Comparison of ENCODE assay signal across 8 cellular contexts in the genomic region with DNA sequence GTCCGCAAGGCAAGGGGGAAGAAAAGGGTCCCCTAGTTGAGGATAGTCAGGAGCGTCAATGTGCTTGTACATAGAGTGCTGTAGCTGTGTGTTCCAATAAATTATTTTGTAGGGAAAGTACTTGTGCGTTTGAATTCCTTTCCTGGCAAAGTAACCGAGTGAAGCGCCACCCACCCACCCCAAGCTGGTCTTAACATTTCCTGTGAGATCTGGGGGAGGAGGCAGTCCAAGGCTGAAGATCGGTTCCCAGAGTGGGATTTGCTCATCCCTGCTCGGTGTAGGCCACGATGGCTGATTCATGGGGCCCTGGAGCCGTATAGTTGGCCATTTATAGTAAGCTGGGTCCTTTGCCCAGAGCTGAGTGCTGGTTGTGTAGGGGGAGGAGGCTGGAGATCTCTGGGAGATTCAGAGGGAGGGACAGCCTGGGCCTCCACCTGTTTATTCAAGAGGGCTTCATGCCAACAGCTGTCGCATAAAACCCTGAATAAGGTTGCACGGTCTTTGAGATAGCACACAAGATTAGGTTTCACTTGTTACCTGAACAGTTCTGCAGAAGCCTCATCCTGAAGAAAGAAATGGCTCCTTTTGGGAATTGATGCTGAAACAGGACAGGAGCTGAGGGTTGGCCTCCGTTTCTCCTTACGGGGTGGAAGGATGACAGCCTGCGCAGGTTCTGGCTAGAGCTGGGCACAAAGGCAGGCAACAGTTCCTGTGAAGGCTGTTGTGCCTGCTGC. TPM values are rescaled to one million over a fixed set of nuclear protein-coding genes. Genes with fewer than 3 reads are reported as not detected.
A peak's percentile ranks its signal among the peaks of the same experiment; 100 is the strongest.
DNase-seq lines count a peak whose midpoint lies in the region; ATAC-seq and TF ChIP-seq lines count a peak whose summit lies in the region.

No MANE protein-coding gene starts in this region.

- CTCF ChIA-PET in OCI-LY7 (lab: Charles Lee; ENCODE audit: unreplicated experiment) = interaction anchor here (1.4 kb wide), 1 partner anchor 27 kb away, joined by 4 read pairs; no protein-coding TSS in a partner anchor

- DNase-seq in GM03348 (ENCODE audit: low spot score) (peak; percentile 59), OCI-LY7 (ENCODE audit: low spot score) (peak; percentile 44), cardiac fibroblast (ENCODE audit: low read depth in 2 of 2) (peak; percentile 62 to 71), lung microvascular endothelial cell (ENCODE audit: low read depth in 2 of 2) (peak; percentile 48 to 50), transverse colon (peak; percentile 69)

- 7 to 9% methylated on average over 4 to 14 of the region's 14 CpGs for WGBS in transverse colon (ENCODE audit: low coverage in 1 of 2), 2 donors

- no peak for ATAC-seq in GM18867 (IDR thresholded peaks at IDR 0.05; ENCODE audit: unreplicated experiment)
- ATAC-seq in GM18519 (IDR thresholded peaks at IDR 0.05; ENCODE audit: low FRiP score, unreplicated experiment) = no peak

- H3K9me3 ChIP-seq in OCI-LY7 (ENCODE audit: low read length) (no peaks in the 10 kb centered on the region), transverse colon (no peaks in the 10 kb centered on the region)

- TF ChIP-seq CTCF in 22Rv1 (IDR thresholded peaks at IDR 0.05) (no peak), OCI-LY7 (conservative IDR thresholded peaks at IDR 0.05; ENCODE audit: low read length) (no peak), cardiac fibroblast (IDR thresholded peaks at IDR 0.05; ENCODE audit: low read depth, low read length) (no peak), transverse colon (IDR thresholded peaks at IDR 0.05) (no peak)

- intact Hi-C loops in OCI-LY7 (cut with micrococcal nuclease; ENCODE audit: unreplicated experiment) (no loop called here), transverse colon (cut with DNase I; ENCODE audit: low total_unique reads) (loop anchor here (10.0 kb wide), 1 partner anchor 348 kb away; no protein-coding TSS in a partner anchor)

- peak overlapping the region; percentile 85 for H3K4me3 ChIP-seq in OCI-LY7 (ENCODE audit: low read depth, low read length, poor library complexity, severe bottlenecking)
- H3K4me3 ChIP-seq in cardiac fibroblast (replicated peaks in 1 of 2; ENCODE audit: low read depth in 2 of 2, low read length in 2 of 2) = peak overlapping the region; percentile 95
- H3K4me3 ChIP-seq in transverse colon = peak overlapping the region; percentile 93 to 96 (median 94)

- in situ Hi-C loops in transverse colon (cut with MboI; ENCODE audit: low pct_ligation_motif_present in 1 of 4, low pct_unique_long_range_greater_than_20kb in 1 of 4, low sequenced_read_pairs in 3 of 4) = no loop called here

- TF ChIP-seq POLR2A in transverse colon (IDR thresholded peaks at IDR 0.05) = peak; percentile 49

- H3K9me2 ChIP-seq in OCI-LY7 (ENCODE audit: insufficient read depth, low read length) = no peaks in the 10 kb centered on the region

- H3K79me2 ChIP-seq in OCI-LY7 (ENCODE audit: insufficient read depth, low read depth, low read length) = peaks cover 58% of the 10 kb centered on the region

- BruUV-seq in OCI-LY7 (replicated peaks; lab: Mats Ljungman, UMichigan) = no TSS peak

- H3K4me2 ChIP-seq in OCI-LY7 (ENCODE audit: low read length) = peak overlapping the region; percentile 81

- POLR2A ChIA-PET in OCI-LY7 (lab: Charles Lee) = interaction anchor here (1.1 kb wide), 1 partner anchor 65 kb away, joined by 3 read pairs; no protein-coding TSS in a partner anchor

- H3K36me3 ChIP-seq in OCI-LY7 (ENCODE audit: insufficient read depth, low read length) = peaks cover 75% of the 10 kb centered on the region
- H3K36me3 ChIP-seq in transverse colon = peaks cover 0 to 14% (median 9%) of the 10 kb centered on the region in 4 donors

- TF ChIP-seq EP300 in transverse colon (IDR thresholded peaks at IDR 0.05; ENCODE audit: low read depth) = no peak

- H2AFZ ChIP-seq in OCI-LY7 (ENCODE audit: low read length) = no peak overlapping the region

- peaks cover 25% of the 10 kb centered on the region for H4K20me1 ChIP-seq in OCI-LY7 (ENCODE audit: insufficient read depth, low read length)

- peak overlapping the region; percentile 99 for H3K27ac ChIP-seq in 22Rv1
- peak overlapping the region; percentile 89 for H3K27ac ChIP-seq in OCI-LY7 (ENCODE audit: low read depth, low read length, poor library complexity, severe bottlenecking)
- peak overlapping the region; percentile 96 to 100 (median 100) for H3K27ac ChIP-seq in transverse colon

- H3K4me1 ChIP-seq in OCI-LY7 (ENCODE audit: insufficient read depth, low read length, poor library complexity, severe bottlenecking) = peaks cover 70% of the 10 kb centered on the region
- peaks cover 29 to 62% (median 53%) of the 10 kb centered on the region in 4 donors for H3K4me1 ChIP-seq in transverse colon

- H3K27me3 ChIP-seq in transverse colon = no peaks in the 10 kb centered on the region

RNA-seq across cellular contexts. Expression of a gene that starts 2.4 kb away (rescaled TPM):
- 716 and 720 TPM in 2 replicates for total RNA-seq in OCI-LY7 (2014; rRNA removed; shearing (Covaris generic))
- total RNA-seq in OCI-LY7 (2022) (732 and 779 TPM in 2 replicates), lung microvascular endothelial cell (126 and 213 TPM in 2 replicates), transverse colon (100 to 1,000 TPM; 262 to 566 (median 339) TPM)

RNA-seq across cellular contexts. Expression of a gene that starts 9.8 kb away (rescaled TPM):
- 148 and 185 TPM in 2 replicates for total RNA-seq in OCI-LY7 (2014; rRNA removed; shearing (Covaris generic))
- total RNA-seq in OCI-LY7 (2022) (78.6 and 88.1 TPM in 2 replicates), lung microvascular endothelial cell (40.3 and 48.2 TPM in 2 replicates), transverse colon (100 to 1,000 TPM in 2 of 4 donors, 10 to 100 TPM in 2; 20.5 to 153 (median 97.8) TPM)

RNA-seq across cellular contexts. Expression of a gene that starts 20.6 kb away (rescaled TPM):
- total RNA-seq in OCI-LY7 (2014; rRNA removed; shearing (Covaris generic)) = 32.5 and 34.1 TPM in 2 replicates
- total RNA-seq in OCI-LY7 (2022) (51.9 and 55.0 TPM in 2 replicates), lung microvascular endothelial cell (10.5 and 11.6 TPM in 2 replicates), transverse colon (10 to 100 TPM; 11.5 to 31.0 (median 25.6) TPM)

RNA-seq across cellular contexts. Expression of a gene that starts 47.8 kb away (rescaled TPM):
- total RNA-seq in OCI-LY7 (2014; rRNA removed; shearing (Covaris generic)) = 0.03 TPM in 2 replicates
- total RNA-seq in OCI-LY7 (2022) = 0.17 TPM in 1 of 2 replicates, not detected in the other
- not detected in 2 replicates for total RNA-seq in lung microvascular endothelial cell
- 1 to 10 TPM in 2 of 4 donors, under 1 TPM in 2; 0.14 to 1.1 (median 0.66) TPM for total RNA-seq in transverse colon
